26 cellular contexts compared by ENCODE assay signal in genomic region chr3:26346497-26346896, GRCh38.
"Had no signal": no experiment of that assay in that cellular context is flagged by ENCODE, and none has a peak within 500 bp of the region (broad histone marks: within the 10 kb centered on the region; RNA-seq: fewer than 3 reads in every experiment).

No MANE protein-coding gene starts in this region.

- H3K9me3 ChIP-seq: testis, thyroid gland, uterus, vagina had no signal

- FAIRE-seq: urothelium cell line had no signal

- H3K4me1 ChIP-seq: stomach, suprapubic skin, testis, thyroid gland, tibial artery, tibial nerve, transverse colon, upper lobe of left lung, uterus, vagina had no signal

- H3K36me3 ChIP-seq: stomach, suprapubic skin, thoracic aorta, thyroid gland, tibial artery, tibial nerve, transverse colon, upper lobe of left lung, uterus, vagina had no signal

- DNase-seq: stimulated activated CD4-positive, alpha-beta T cell treated with anti-CD3 and anti-CD28 coated beads, Interleukin-2, amount 100 ng/mL, for 24 hours; stimulated activated CD4-positive, alpha-beta T cell treated with anti-CD3 and anti-CD28 coated beads, Interleukin-2, amount 100 ng/mL, for 48 hours; stimulated activated CD4-positive, alpha-beta T cell treated with anti-CD3 and anti-CD28 coated beads, Interleukin-4, amount 100 ng/mL, for 1 hour; stimulated activated CD4-positive, alpha-beta T cell treated with anti-CD3 and anti-CD28 coated beads, Interleukin-4, amount 100 ng/mL, for 24 hours; stimulated activated CD4-positive, alpha-beta T cell treated with anti-CD3 and anti-CD28 coated beads, Interleukin-4, amount 100 ng/mL, for 4 hours; stimulated activated CD8-positive, alpha-beta memory T cell treated with anti-CD3 and anti-CD28 coated beads, Interleukin-4, amount 100 ng/mL, for 48 hours; stimulated activated naive B cell treated with anti-CD40 and anti-IgM and Interleukin-4, amounts not matched to agents 10 μg/mL and 1 μg/mL and 100 μg/mL, for 72 hours; stimulated activated naive CD4-positive, alpha-beta T cell; stimulated activated naive CD4-positive, alpha-beta T cell treated with Interleukin-2 at 50 U/mL for 16 hours; stimulated activated naive CD8-positive, alpha-beta T cell treated with anti-CD3 and anti-CD28 coated beads, Interleukin-15, amount 100 ng/mL, for 72 hours; stimulated activated naive CD8-positive, alpha-beta T cell treated with anti-CD3 and anti-CD28 coated beads, Interleukin-15, Interleukin-2, amounts not matched to agents 100 U/mL and 50 U/mL, for 24 hours; stomach; substantia nigra; testis; thyroid gland; tibial artery; transverse colon; uterus had no signal

- H3K4me3 ChIP-seq: stomach, suprapubic skin, thoracic aorta, thyroid gland, tibial artery, tibial nerve, transverse colon, upper lobe of left lung, uterus, vagina had no signal

- H3K27me3 ChIP-seq: stomach, suprapubic skin, testis, thyroid gland, tibial artery, tibial nerve, transverse colon, upper lobe of left lung, uterus, vagina had no signal

- H3K27ac ChIP-seq: stomach, suprapubic skin, testis, thoracic aorta, thyroid gland, tibial artery, tibial nerve, transverse colon, upper lobe of left lung, uterus, vagina had no signal

- ATAC-seq: stimulated activated effector memory CD8-positive, alpha-beta T cell treated with anti-CD3 and anti-CD28 coated beads, Interleukin-12 subunit alpha, Interleukin-12 subunit beta, amount 100 ng/mL, for 72 hours; stimulated activated memory B cell treated with anti-CD40 and anti-IgM and Interleukin-4, amounts not matched to agents 10 μg/mL and 1 μg/mL and 100 μg/mL, for 72 hours; stimulated activated naive B cell treated with anti-CD40 and anti-IgM and Interleukin-4, amounts not matched to agents 10 μg/mL and 1 μg/mL and 100 μg/mL, for 72 hours; stimulated activated naive CD8-positive, alpha-beta T cell treated with anti-CD3 and anti-CD28 coated beads, Interleukin-15, amount 100 ng/mL, for 72 hours; stimulated activated naive CD8-positive, alpha-beta T cell treated with anti-CD3 and anti-CD28 coated beads, Interleukin-15, Interleukin-2, amounts not matched to agents 100 U/mL and 50 U/mL, for 24 hours had no signal
